23 cellular contexts compared by ENCODE assay signal in the genomic region with DNA sequence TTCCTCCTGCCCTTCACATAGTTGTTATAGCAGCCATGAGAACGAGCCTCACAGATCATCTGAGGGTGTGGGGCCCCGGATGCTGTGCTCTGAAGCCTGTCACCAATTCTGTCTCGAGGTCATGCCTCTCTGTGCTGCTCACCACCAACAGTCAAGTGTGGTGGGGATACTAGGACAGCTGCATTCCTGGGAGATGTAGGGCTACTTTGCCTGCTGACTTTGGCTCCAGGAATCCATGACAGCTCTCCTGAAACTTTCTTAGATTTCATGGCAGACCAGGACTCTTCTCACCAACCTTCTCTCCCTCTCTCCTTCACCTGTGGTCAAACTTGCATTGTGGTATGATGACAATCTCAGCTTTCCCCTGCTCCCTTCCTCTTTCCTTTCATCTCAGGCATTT.
A peak's percentile ranks its signal among the peaks of the same experiment; 100 is the strongest.
DNase-seq lines count a peak whose midpoint lies in the region; ATAC-seq and TF ChIP-seq lines count a peak whose summit lies in the region.
"Had no signal": no experiment of that assay in that cellular context is flagged by ENCODE, and none has a peak within 500 bp of the region (broad histone marks: within the 10 kb centered on the region; RNA-seq: fewer than 3 reads in every experiment).

No MANE protein-coding gene starts in this region.

- H3K9me3 Mint-ChIP-seq in memory B cell (no peaks in the 10 kb centered on the region), glutamatergic neuron (ENCODE audit: unreplicated experiment) (no peaks in the 10 kb centered on the region)
- peaks cover 5 to 7% of the 10 kb centered on the region in 2 donors for H3K9me3 Mint-ChIP-seq in stimulated activated naive B cell treated with anti-CD40 and anti-IgM and Interleukin-4, amounts not matched to agents 10 μg/mL and 1 μg/mL and 100 μg/mL, for 72 hours
- H3K9me3 Mint-ChIP-seq: activated T-helper 2 cell treated with anti-CD3 and anti-CD28 coated beads, Interferon-gamma antibody, Interleukin-2, Interleukin-4, amounts not matched to agents 10 μg/mL and 5 μg/mL and 100 μg/mL, durations not matched to agents 14 hours and 24 hours and 36 hours; neural crest cell had no signal

- BruUV-seq in PC-3 (replicated peaks; lab: Mats Ljungman, UMichigan), result no TSS peak

- intact Hi-C loops in PC-3 (cut with micrococcal nuclease), result no loop called here

- no peaks in the 10 kb centered on the region for H3K36me3 ChIP-seq in PC-3 (ENCODE audit: low read depth, low read length)
- H3K36me3 ChIP-seq: ascending aorta, left lung, prostate gland, upper lobe of left lung had no signal

- no peaks in the 10 kb centered on the region for H3K36me3 Mint-ChIP-seq in memory B cell
- H3K36me3 Mint-ChIP-seq in stimulated activated naive B cell treated with anti-CD40 and anti-IgM and Interleukin-4, amounts not matched to agents 10 μg/mL and 1 μg/mL and 100 μg/mL, for 72 hours, result peaks cover 0 to 9% of the 10 kb centered on the region in 2 donors
- H3K36me3 Mint-ChIP-seq in glutamatergic neuron (ENCODE audit: unreplicated experiment), result no peaks in the 10 kb centered on the region
- H3K36me3 Mint-ChIP-seq: activated CD4-positive, alpha-beta memory T cell treated with anti-CD3 and anti-CD28 coated beads for 36 hours; activated naive CD8-positive, alpha-beta T cell treated with anti-CD3 and anti-CD28 coated beads for 36 hours had no signal

- H3K9ac ChIP-seq in PC-3 (ENCODE audit: low read length), result no peak overlapping the region

- CTCF ChIA-PET in PC-3 (lab: Charles Lee), result no interaction called here

- no peaks in the 10 kb centered on the region for H3K4me1 ChIP-seq in PC-3 (ENCODE audit: insufficient read depth, low read length)
- H3K4me1 ChIP-seq: ascending aorta, prostate gland, upper lobe of left lung had no signal

- ATAC-seq in SK-N-SH treated with all-trans-retinoic acid at 6 μM for 48 hours (peak; percentile 40; the same call in 2 of the 3 replicates), memory B cell (ENCODE audit: low read depth) (peak; percentile 36), GM19463 (IDR thresholded peaks at IDR 0.05; ENCODE audit: unreplicated experiment) (no peak), PC-3 (no peak)
- no peak for ATAC-seq in stimulated activated naive B cell treated with anti-CD40 and anti-IgM and Interleukin-4, amounts not matched to agents 10 μg/mL and 1 μg/mL and 100 μg/mL, for 72 hours (replicated peaks)
- ATAC-seq: left lung had no signal

- TF ChIP-seq CTCF in glutamatergic neuron (IDR thresholded peaks at IDR 0.05; ENCODE audit: partially characterized antibody, unreplicated experiment) (no peak), PC-3 (conservative IDR thresholded peaks at IDR 0.05; ENCODE audit: low read depth, low read length) (no peak)

- no peaks in the 10 kb centered on the region for H3K9me2 ChIP-seq in PC-3 (replicated peaks; ENCODE audit: low read length)

- H3K4me3 ChIP-seq in PC-3 (ENCODE audit: low read length), result no peak overlapping the region
- H3K4me3 ChIP-seq: ascending aorta, left lung, prostate gland, upper lobe of left lung had no signal

- no peak overlapping the region for H3K27ac ChIP-seq in PC-3 (ENCODE audit: low read length)
- H3K27ac ChIP-seq: ascending aorta, left lung, prostate gland, upper lobe of left lung had no signal

- no peaks in the 10 kb centered on the region for H3K79me2 ChIP-seq in PC-3 (ENCODE audit: low read length)

- H3K4me3 Mint-ChIP-seq in memory B cell (peak overlapping the region; percentile 63), glutamatergic neuron (ENCODE audit: unreplicated experiment) (no peak overlapping the region)
- H3K4me3 Mint-ChIP-seq in stimulated activated naive B cell treated with anti-CD40 and anti-IgM and Interleukin-4, amounts not matched to agents 10 μg/mL and 1 μg/mL and 100 μg/mL, for 72 hours, result no peak overlapping the region
- H3K4me3 Mint-ChIP-seq: activated CD4-positive, alpha-beta memory T cell treated with anti-CD3 and anti-CD28 coated beads for 36 hours; activated naive CD8-positive, alpha-beta T cell treated with anti-CD3 and anti-CD28 coated beads for 36 hours; neural crest cell had no signal

- no peaks in the 10 kb centered on the region for H3K27me3 ChIP-seq in PC-3 (ENCODE audit: low read length)
- H3K27me3 ChIP-seq: ascending aorta, left lung, upper lobe of left lung had no signal

- H2AFZ ChIP-seq in PC-3 (ENCODE audit: low read length), result no peak overlapping the region

- H4K20me1 ChIP-seq in PC-3 (ENCODE audit: low read length), result no peaks in the 10 kb centered on the region

- H3K27me3 Mint-ChIP-seq in memory B cell (no peaks in the 10 kb centered on the region), glutamatergic neuron (ENCODE audit: unreplicated experiment) (no peaks in the 10 kb centered on the region)
- H3K27me3 Mint-ChIP-seq in stimulated activated naive B cell treated with anti-CD40 and anti-IgM and Interleukin-4, amounts not matched to agents 10 μg/mL and 1 μg/mL and 100 μg/mL, for 72 hours, result no peaks in the 10 kb centered on the region

- no peaks in the 10 kb centered on the region for H3K9me3 ChIP-seq in PC-3 (ENCODE audit: low read length)
- H3K9me3 ChIP-seq: ascending aorta, left lung, prostate gland, upper lobe of left lung had no signal

- no peaks in the 10 kb centered on the region for H3F3A ChIP-seq in PC-3 (ENCODE audit: low read length, unreplicated experiment)

- no peak overlapping the region for H3K27ac Mint-ChIP-seq in memory B cell
- H3K27ac Mint-ChIP-seq in stimulated activated naive B cell treated with anti-CD40 and anti-IgM and Interleukin-4, amounts not matched to agents 10 μg/mL and 1 μg/mL and 100 μg/mL, for 72 hours, result peak overlapping the region; percentile 56
- H3K27ac Mint-ChIP-seq in glutamatergic neuron (ENCODE audit: unreplicated experiment), result no peak overlapping the region
- H3K27ac Mint-ChIP-seq: activated CD4-positive, alpha-beta memory T cell treated with anti-CD3 and anti-CD28 coated beads for 36 hours; activated naive CD8-positive, alpha-beta T cell treated with anti-CD3 and anti-CD28 coated beads for 36 hours; activated T-helper 2 cell treated with anti-CD3 and anti-CD28 coated beads, Interferon-gamma antibody, Interleukin-2, Interleukin-4, amounts not matched to agents 10 μg/mL and 5 μg/mL and 100 μg/mL, durations not matched to agents 14 hours and 24 hours and 36 hours had no signal

- peaks cover 16% of the 10 kb centered on the region for H3K4me1 Mint-ChIP-seq in memory B cell
- peaks cover 26 to 42% of the 10 kb centered on the region in 2 donors for H3K4me1 Mint-ChIP-seq in stimulated activated naive B cell treated with anti-CD40 and anti-IgM and Interleukin-4, amounts not matched to agents 10 μg/mL and 1 μg/mL and 100 μg/mL, for 72 hours
- no peaks in the 10 kb centered on the region for H3K4me1 Mint-ChIP-seq in glutamatergic neuron (ENCODE audit: low read depth, unreplicated experiment)
- H3K4me1 Mint-ChIP-seq: activated naive CD8-positive, alpha-beta T cell treated with anti-CD3 and anti-CD28 coated beads for 36 hours; neural crest cell had no signal

- POLR2A ChIA-PET in PC-3 (lab: Charles Lee; ENCODE audit: unreplicated experiment), result no interaction called here

- DNase-seq in ELR (ENCODE audit: low read depth), result peak; percentile 70
- DNase-seq in memory B cell (ENCODE audit: low spot score in 2 of 2), result no peak
- no peak for DNase-seq in stimulated activated naive B cell treated with anti-CD40 and anti-IgM and Interleukin-4, amounts not matched to agents 10 μg/mL and 1 μg/mL and 100 μg/mL, for 72 hours
- no peak for DNase-seq in mesenteric fat pad (ENCODE audit: low spot score)
- DNase-seq in glutamatergic neuron, result no peak
- DNase-seq in PC-3, result no peak
- DNase-seq: activated CD4-positive, alpha-beta memory T cell treated with anti-CD3 and anti-CD28 coated beads for 36 hours; activated CD8-positive, alpha-beta memory T cell treated with anti-CD3 and anti-CD28 coated beads, Interleukin-2, amount 50 U/mL, for 48 hours; activated naive CD8-positive, alpha-beta T cell treated with anti-CD3 and anti-CD28 coated beads for 36 hours; H7; left lung; NCI-H187; NCI-H2227 treated with DMSO at 0.1 percent for 48 hours; stimulated activated CD8-positive, alpha-beta memory T cell treated with anti-CD3 and anti-CD28 coated beads, Interleukin-4, amount 100 ng/mL, for 48 hours; SW 1271; T1000; upper lobe of left lung had no signal

- no peak overlapping the region for H3K4me2 ChIP-seq in PC-3 (ENCODE audit: low read length)

TF ChIP-seq in SK-N-SH treated with all-trans-retinoic acid at 6 μM for 48 hours, 23 proteins besides CTCF, POLR2A, EP300 and RAD21 (continues in another document):
- TF ChIP-seq PPARA (CRISPR knock-in tag; IDR thresholded peaks at IDR 0.05; ENCODE audit: borderline replicate concordance) (no peak), GLIS3 (CRISPR knock-in tag; IDR thresholded peaks at IDR 0.05) (no peak), ARNTL (CRISPR knock-in tag; IDR thresholded peaks at IDR 0.05; ENCODE audit: borderline replicate concordance, low read depth) (no peak), ZNF70 (CRISPR knock-in tag; IDR thresholded peaks at IDR 0.05) (no peak), ESRRG (CRISPR knock-in tag; IDR thresholded peaks at IDR 0.05) (no peak), RARB (CRISPR knock-in tag; IDR thresholded peaks at IDR 0.05) (no peak), BACH2 (CRISPR knock-in tag; IDR thresholded peaks at IDR 0.05; ENCODE audit: borderline replicate concordance) (no peak)
- TF ChIP-seq, protein P1, sequence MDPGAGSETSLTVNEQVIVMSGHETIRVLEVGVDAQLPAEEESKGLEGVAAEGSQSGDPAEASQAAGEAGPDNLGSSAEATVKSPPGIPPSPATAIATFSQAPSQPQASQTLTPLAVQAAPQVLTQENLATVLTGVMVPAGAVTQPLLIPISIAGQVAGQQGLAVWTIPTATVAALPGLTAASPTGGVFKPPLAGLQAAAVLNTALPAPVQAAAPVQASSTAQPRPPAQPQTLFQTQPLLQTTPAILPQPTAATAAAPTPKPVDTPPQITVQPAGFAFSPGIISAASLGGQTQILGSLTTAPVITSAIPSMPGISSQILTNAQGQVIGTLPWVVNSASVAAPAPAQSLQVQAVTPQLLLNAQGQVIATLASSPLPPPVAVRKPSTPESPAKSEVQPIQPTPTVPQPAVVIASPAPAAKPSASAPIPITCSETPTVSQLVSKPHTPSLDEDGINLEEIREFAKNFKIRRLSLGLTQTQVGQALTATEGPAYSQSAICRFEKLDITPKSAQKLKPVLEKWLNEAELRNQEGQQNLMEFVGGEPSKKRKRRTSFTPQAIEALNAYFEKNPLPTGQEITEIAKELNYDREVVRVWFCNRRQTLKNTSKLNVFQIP (CRISPR knock-in tag; IDR thresholded peaks at IDR 0.05; ENCODE audit: borderline replicate concordance, low read depth), result no peak

Comparison
In these comparisons a context has a peak if more than half of its experiments do, and no peak if none do; other contexts are left out.
1. ATAC-seq: peak in SK-N-SH treated with all-trans-retinoic acid at 6 μM for 48 hours (single experiment) and memory B cell (single experiment); none in stimulated activated naive B cell treated with anti-CD40 and anti-IgM and Interleukin-4, amounts not matched to agents 10 μg/mL and 1 μg/mL and 100 μg/mL, for 72 hours (0 of 2), GM19463 (single experiment) and PC-3 (single experiment).